7 cellular contexts compared by ENCODE assay signal in genomic region chr20:10276886-10277580, GRCh38.
"Had no signal": no experiment of that assay in that cellular context is flagged by ENCODE, and none has a peak within 500 bp of the region (broad histone marks: within the 10 kb centered on the region; RNA-seq: fewer than 3 reads in every experiment).

No MANE protein-coding gene starts in this region.

- H3K4me1 ChIP-seq: HAP-1 had no signal

- H3K36me3 ChIP-seq: HAP-1 had no signal

- DNase-seq: H7 had no signal

- H3K4me3 ChIP-seq: GM23338, HAP-1 had no signal

- H3K9me3 ChIP-seq: HAP-1 had no signal

- ATAC-seq: GM23338, HCT116, HepG2 had no signal

- FAIRE-seq: H1, HepG2 had no signal

- H3K27ac ChIP-seq: HL-60 had no signal
